ENCODE assay signal across 7 cellular contexts in genomic region chr1:77687519-77687906, GRCh38. TPM values are rescaled to one million over a fixed set of nuclear protein-coding genes. Genes with fewer than 3 reads are reported as not detected.
DNase-seq lines count a peak whose midpoint lies in the region; ATAC-seq and TF ChIP-seq lines count a peak whose summit lies in the region.

No MANE protein-coding gene starts in this region.

- peak overlapping the region; percentile 2 to 35 (median 25) for H3K4me3 ChIP-seq in sigmoid colon

- 49 to 63% methylated on average over 21 of the region's 21 CpGs for WGBS in sigmoid colon, 2 donors

- no peak for TF ChIP-seq EP300 in sigmoid colon (IDR thresholded peaks at IDR 0.05)

- DNase-seq in HCEC 1CT, result peak; percentile 23
- peak; percentile 12 for DNase-seq in hepatic stellate cell (ENCODE audit: low spot score)
- no peak for DNase-seq in sigmoid colon
- no peak for DNase-seq in COLO829 (ENCODE audit: low spot score)
- DNase-seq in middle frontal gyrus (ENCODE audit: extremely low spot score, low spot score), result no peak

- H3K4me3 Mint-ChIP-seq in activated naive CD8-positive, alpha-beta T cell, result peak overlapping the region; percentile 51

- TF ChIP-seq CTCF in sigmoid colon (IDR thresholded peaks at IDR 0.05), result peak in 1 of 4 experiments; percentile 31

- peaks cover 8% of the 10 kb centered on the region for H3K4me1 Mint-ChIP-seq in activated naive CD8-positive, alpha-beta T cell (ENCODE audit: low read depth)

- intact Hi-C loops in sigmoid colon (cut with DNase I), result no loop called here

- H3K9me3 ChIP-seq in sigmoid colon, result no peaks in the 10 kb centered on the region

- TF ChIP-seq POLR2A in sigmoid colon (IDR thresholded peaks at IDR 0.05), result no peak

- H3K9me3 Mint-ChIP-seq in activated naive CD8-positive, alpha-beta T cell (ENCODE audit: low read depth), result no peaks in the 10 kb centered on the region

- H3K4me1 ChIP-seq in sigmoid colon, result peaks cover 0 to 15% (median 12%) of the 10 kb centered on the region in 4 donors

- H3K27me3 Mint-ChIP-seq in activated naive CD8-positive, alpha-beta T cell, result no peaks in the 10 kb centered on the region

- peaks cover 3% of the 10 kb centered on the region for H3K36me3 Mint-ChIP-seq in activated naive CD8-positive, alpha-beta T cell

- H3K27ac ChIP-seq in sigmoid colon, result no peak overlapping the region

- ATAC-seq in HG02885 (IDR thresholded peaks at IDR 0.05; ENCODE audit: poor library complexity, unreplicated experiment), result no peak

- peaks cover 0 to 21% (median 0%) of the 10 kb centered on the region in 4 donors for H3K36me3 ChIP-seq in sigmoid colon

- no peaks in the 10 kb centered on the region for H3K27me3 ChIP-seq in sigmoid colon

- no peak overlapping the region for H3K27ac Mint-ChIP-seq in activated naive CD8-positive, alpha-beta T cell

RNA-seq across cellular contexts. Expression of gene ZZZ3, which starts 5.1 kb away (rescaled TPM):
- 10 to 100 TPM; 58.1 to 69.4 (median 66.7) TPM for total RNA-seq in sigmoid colon
- 10 to 100 TPM in 1 of 3 donors, 1 to 10 TPM in 2; 5.3 to 12.9 (median 9.6) TPM for polyA plus RNA-seq in sigmoid colon

Comparison
In these comparisons a context has a peak if more than half of its experiments do, and no peak if none do; other contexts are left out.
1. DNase-seq: peak in HCEC 1CT (single experiment) and hepatic stellate cell (single experiment); none in sigmoid colon (single experiment), COLO829 (single experiment) and middle frontal gyrus (single experiment).